ENCODE assay signal across 27 cellular contexts in the genomic region with DNA sequence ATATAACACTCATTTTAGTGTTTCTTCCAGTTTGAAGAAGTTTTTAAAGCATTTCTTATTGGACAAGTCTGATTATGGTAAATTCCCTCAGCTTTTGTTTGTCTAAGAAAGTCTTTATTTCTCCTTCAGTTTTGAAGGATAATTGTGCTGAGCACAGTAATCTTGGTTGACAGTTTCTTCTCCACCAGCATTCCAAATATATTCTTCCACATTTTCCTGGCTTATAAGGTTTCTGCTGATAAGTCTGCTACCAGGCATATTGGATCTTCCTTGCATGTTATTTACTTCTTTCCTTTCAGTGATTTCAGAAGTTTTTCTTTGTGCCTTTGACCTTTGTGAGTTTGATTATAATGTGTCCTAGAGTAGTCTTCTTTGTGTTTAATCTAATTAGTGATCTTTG.
"Had no signal": no experiment of that assay in that cellular context is flagged by ENCODE, and none has a peak within 500 bp of the region (broad histone marks: within the 10 kb centered on the region; RNA-seq: fewer than 3 reads in every experiment).

No MANE protein-coding gene starts in this region.

- ATAC-seq: esophagus mucosa; foreskin keratinocyte; gastroesophageal sphincter; heart left ventricle; left lung; mucosa of descending colon; sciatic nerve; stimulated activated naive CD8-positive, alpha-beta T cell treated with anti-CD3 and anti-CD28 coated beads, Interleukin-15, amount 100 ng/mL, for 72 hours; upper lobe of right lung had no signal

- H3K27ac ChIP-seq: epithelial cell of prostate, foreskin keratinocyte, gastroesophageal sphincter, heart left ventricle, hepatocyte, left lung, neural progenitor cell, parathyroid adenoma, suprapubic skin, transverse colon, upper lobe of right lung, uterus had no signal

- H3K27me3 ChIP-seq: foreskin keratinocyte, gastroesophageal sphincter, heart left ventricle, hepatocyte, left lung, neural progenitor cell, suprapubic skin, transverse colon, upper lobe of right lung, uterus had no signal

- H3K36me3 ChIP-seq: upper lobe of right lung, uterus had no signal

- DNase-seq: effector CD8-positive, alpha-beta T cell; endodermal cell; foreskin keratinocyte; heart left ventricle; kidney; left lung; mesenchymal stem cell; mucosa of descending colon; naive B cell; stimulated activated CD4-positive, alpha-beta T cell treated with anti-CD3 and anti-CD28 coated beads, Interleukin-12 subunit alpha, Interleukin-12 subunit beta, amount 100 ng/mL, for 4 hours; stimulated activated CD4-positive, alpha-beta T cell treated with anti-CD3 and anti-CD28 coated beads, Interleukin-1b, Interleukin-23, amount 100 ng/mL, for 48 hours; stimulated activated CD4-positive, alpha-beta T cell treated with anti-CD3 and anti-CD28 coated beads, Interleukin-4, amount 100 ng/mL, for 1 hour; stimulated activated CD8-positive, alpha-beta memory T cell treated with anti-CD3 and anti-CD28 coated beads, Interleukin-4, amount 100 ng/mL, for 48 hours; stimulated activated naive CD4-positive, alpha-beta T cell; stimulated activated naive CD8-positive, alpha-beta T cell treated with anti-CD3 and anti-CD28 coated beads, Interleukin-15, amount 100 ng/mL, for 72 hours; transverse colon; upper lobe of right lung; uterus had no signal

- H3K4me3 ChIP-seq: gastroesophageal sphincter, heart left ventricle, hepatocyte, left lung, mucosa of descending colon, neural progenitor cell, smooth muscle cell, suprapubic skin, transverse colon, upper lobe of right lung, uterus had no signal

- H2AFZ ChIP-seq: hepatocyte, neural progenitor cell, parathyroid adenoma had no signal

- H3K4me1 ChIP-seq: gastroesophageal sphincter, left lung, neural progenitor cell, parathyroid adenoma, suprapubic skin, transverse colon, upper lobe of right lung, uterus had no signal

- FAIRE-seq: kidney had no signal

- H3K4me2 ChIP-seq: hepatocyte, neural progenitor cell, smooth muscle cell had no signal

- H3K9ac ChIP-seq: neural progenitor cell, parathyroid adenoma had no signal

- H3K79me2 ChIP-seq: parathyroid adenoma had no signal
